2 cellular contexts compared by ENCODE assay signal in the genomic region with DNA sequence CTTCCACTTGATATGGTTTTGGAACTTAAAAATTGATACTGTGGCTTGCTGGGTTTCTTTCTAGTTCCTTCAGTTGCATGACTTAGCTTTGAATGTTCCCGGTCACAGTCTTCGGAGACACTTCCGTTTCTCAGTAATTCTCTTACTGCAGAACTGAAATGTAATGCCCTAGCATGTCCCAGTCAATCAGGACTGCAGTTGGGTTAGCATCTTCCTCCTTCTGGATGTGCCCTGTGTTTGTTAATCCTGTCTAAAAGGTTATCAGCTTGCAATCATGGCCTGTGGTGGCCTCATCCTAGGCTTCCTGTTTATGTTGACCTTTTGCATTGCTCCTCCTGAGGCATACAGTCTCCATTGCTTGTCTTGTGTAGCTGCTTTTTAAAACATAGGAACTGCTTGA.
TF ChIP-seq lines count a peak whose summit lies in the region.

No MANE protein-coding gene starts in this region.

TF ChIP-seq in GM23338, 12 proteins besides CTCF, POLR2A, EP300 and RAD21 (continued from another document):
- TF ChIP-seq, protein P1, sequence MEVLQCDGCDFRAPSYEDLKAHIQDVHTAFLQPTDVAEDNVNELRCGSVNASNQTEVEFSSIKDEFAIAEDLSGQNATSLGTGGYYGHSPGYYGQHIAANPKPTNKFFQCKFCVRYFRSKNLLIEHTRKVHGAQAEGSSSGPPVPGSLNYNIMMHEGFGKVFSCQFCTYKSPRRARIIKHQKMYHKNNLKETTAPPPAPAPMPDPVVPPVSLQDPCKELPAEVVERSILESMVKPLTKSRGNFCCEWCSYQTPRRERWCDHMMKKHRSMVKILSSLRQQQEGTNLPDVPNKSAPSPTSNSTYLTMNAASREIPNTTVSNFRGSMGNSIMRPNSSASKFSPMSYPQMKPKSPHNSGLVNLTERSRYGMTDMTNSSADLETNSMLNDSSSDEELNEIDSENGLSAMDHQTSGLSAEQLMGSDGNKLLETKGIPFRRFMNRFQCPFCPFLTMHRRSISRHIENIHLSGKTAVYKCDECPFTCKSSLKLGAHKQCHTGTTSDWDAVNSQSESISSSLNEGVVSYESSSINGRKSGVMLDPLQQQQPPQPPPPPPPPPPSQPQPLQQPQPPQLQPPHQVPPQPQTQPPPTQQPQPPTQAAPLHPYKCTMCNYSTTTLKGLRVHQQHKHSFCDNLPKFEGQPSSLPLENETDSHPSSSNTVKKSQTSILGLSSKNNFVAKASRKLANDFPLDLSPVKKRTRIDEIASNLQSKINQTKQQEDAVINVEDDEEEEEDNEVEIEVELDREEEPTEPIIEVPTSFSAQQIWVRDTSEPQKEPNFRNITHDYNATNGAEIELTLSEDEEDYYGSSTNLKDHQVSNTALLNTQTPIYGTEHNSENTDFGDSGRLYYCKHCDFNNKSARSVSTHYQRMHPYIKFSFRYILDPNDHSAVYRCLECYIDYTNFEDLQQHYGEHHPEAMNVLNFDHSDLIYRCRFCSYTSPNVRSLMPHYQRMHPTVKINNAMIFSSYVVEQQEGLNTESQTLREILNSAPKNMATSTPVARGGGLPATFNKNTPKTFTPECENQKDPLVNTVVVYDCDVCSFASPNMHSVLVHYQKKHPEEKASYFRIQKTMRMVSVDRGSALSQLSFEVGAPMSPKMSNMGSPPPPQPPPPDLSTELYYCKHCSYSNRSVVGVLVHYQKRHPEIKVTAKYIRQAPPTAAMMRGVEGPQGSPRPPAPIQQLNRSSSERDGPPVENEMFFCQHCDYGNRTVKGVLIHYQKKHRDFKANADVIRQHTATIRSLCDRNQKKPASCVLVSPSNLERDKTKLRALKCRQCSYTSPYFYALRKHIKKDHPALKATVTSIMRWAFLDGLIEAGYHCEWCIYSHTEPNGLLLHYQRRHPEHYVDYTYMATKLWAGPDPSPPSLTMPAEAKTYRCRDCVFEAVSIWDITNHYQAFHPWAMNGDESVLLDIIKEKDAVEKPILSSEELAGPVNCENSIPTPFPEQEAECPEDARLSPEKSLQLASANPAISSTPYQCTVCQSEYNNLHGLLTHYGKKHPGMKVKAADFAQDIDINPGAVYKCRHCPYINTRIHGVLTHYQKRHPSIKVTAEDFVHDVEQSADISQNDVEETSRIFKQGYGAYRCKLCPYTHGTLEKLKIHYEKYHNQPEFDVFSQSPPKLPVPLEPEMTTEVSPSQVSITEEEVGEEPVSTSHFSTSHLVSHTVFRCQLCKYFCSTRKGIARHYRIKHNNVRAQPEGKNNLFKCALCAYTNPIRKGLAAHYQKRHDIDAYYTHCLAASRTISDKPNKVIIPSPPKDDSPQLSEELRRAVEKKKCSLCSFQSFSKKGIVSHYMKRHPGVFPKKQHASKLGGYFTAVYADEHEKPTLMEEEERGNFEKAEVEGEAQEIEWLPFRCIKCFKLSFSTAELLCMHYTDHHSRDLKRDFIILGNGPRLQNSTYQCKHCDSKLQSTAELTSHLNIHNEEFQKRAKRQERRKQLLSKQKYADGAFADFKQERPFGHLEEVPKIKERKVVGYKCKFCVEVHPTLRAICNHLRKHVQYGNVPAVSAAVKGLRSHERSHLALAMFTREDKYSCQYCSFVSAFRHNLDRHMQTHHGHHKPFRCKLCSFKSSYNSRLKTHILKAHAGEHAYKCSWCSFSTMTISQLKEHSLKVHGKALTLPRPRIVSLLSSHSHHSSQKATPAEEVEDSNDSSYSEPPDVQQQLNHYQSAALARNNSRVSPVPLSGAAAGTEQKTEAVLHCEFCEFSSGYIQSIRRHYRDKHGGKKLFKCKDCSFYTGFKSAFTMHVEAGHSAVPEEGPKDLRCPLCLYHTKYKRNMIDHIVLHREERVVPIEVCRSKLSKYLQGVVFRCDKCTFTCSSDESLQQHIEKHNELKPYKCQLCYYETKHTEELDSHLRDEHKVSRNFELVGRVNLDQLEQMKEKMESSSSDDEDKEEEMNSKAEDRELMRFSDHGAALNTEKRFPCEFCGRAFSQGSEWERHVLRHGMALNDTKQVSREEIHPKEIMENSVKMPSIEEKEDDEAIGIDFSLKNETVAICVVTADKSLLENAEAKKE (CRISPR knock-in tag; IDR thresholded peaks at IDR 0.05): no peak
- no peak for TF ChIP-seq STAT1 (IDR thresholded peaks at IDR 0.05; ENCODE audit: unreplicated experiment)
- TF ChIP-seq JUNB (IDR thresholded peaks at IDR 0.05; ENCODE audit: unreplicated experiment): no peak
- TF ChIP-seq, protein P2, sequence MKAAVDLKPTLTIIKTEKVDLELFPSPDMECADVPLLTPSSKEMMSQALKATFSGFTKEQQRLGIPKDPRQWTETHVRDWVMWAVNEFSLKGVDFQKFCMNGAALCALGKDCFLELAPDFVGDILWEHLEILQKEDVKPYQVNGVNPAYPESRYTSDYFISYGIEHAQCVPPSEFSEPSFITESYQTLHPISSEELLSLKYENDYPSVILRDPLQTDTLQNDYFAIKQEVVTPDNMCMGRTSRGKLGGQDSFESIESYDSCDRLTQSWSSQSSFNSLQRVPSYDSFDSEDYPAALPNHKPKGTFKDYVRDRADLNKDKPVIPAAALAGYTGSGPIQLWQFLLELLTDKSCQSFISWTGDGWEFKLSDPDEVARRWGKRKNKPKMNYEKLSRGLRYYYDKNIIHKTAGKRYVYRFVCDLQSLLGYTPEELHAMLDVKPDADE (IDR thresholded peaks at IDR 0.05): no peak
- TF ChIP-seq ZNF331 (CRISPR knock-in tag; IDR thresholded peaks at IDR 0.05; ENCODE audit: low read depth): no peak

TF ChIP-seq in SK-N-SH, 30 proteins besides CTCF, POLR2A, EP300 and RAD21 (continued from another document):
- no peak for TF ChIP-seq RFX5 (IDR thresholded peaks at IDR 0.05; ENCODE audit: low read length)
- no peak for TF ChIP-seq FOXJ3 (CRISPR knock-in tag; IDR thresholded peaks at IDR 0.05)
- TF ChIP-seq NFIC (IDR thresholded peaks at IDR 0.05; ENCODE audit: borderline replicate concordance): no peak
- no peak for TF ChIP-seq ELF1 (IDR thresholded peaks at IDR 0.05)
- no peak for TF ChIP-seq YY1 (IDR thresholded peaks at IDR 0.05; ENCODE audit: low read depth)
- TF ChIP-seq, protein P3, sequence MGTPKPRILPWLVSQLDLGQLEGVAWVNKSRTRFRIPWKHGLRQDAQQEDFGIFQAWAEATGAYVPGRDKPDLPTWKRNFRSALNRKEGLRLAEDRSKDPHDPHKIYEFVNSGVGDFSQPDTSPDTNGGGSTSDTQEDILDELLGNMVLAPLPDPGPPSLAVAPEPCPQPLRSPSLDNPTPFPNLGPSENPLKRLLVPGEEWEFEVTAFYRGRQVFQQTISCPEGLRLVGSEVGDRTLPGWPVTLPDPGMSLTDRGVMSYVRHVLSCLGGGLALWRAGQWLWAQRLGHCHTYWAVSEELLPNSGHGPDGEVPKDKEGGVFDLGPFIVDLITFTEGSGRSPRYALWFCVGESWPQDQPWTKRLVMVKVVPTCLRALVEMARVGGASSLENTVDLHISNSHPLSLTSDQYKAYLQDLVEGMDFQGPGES (IDR thresholded peaks at IDR 0.05; ENCODE audit: low read depth, low read length): no peak
- no peak for TF ChIP-seq USF1 (IDR thresholded peaks at IDR 0.05; ENCODE audit: borderline replicate concordance, low read depth)
- no peak for TF ChIP-seq ZBTB33 (IDR thresholded peaks at IDR 0.05; ENCODE audit: borderline replicate concordance, low read depth)
TF ChIP-seq in SK-N-SH: peak in this region for 0.
